ENCODE assay signal across 5 cellular contexts in genomic region chr14:103547455-103547940, GRCh38.
"Had no signal": no experiment of that assay in that cellular context is flagged by ENCODE, and none has a peak within 500 bp of the region (broad histone marks: within the 10 kb centered on the region; RNA-seq: fewer than 3 reads in every experiment).

No MANE protein-coding gene starts in this region.

- H3K4me3 ChIP-seq: colonic mucosa, tibial nerve had no signal

- H3K27me3 ChIP-seq: colonic mucosa, neutrophil, tibial nerve had no signal

- DNase-seq: foreskin melanocyte had no signal

- H3K27ac ChIP-seq: colonic mucosa, neutrophil, parathyroid adenoma had no signal

- H3K9ac ChIP-seq: parathyroid adenoma had no signal

- H3K9me3 ChIP-seq: colonic mucosa, neutrophil, tibial nerve had no signal

- H3K36me3 ChIP-seq: colonic mucosa, neutrophil, tibial nerve had no signal
